In the genomic region with DNA sequence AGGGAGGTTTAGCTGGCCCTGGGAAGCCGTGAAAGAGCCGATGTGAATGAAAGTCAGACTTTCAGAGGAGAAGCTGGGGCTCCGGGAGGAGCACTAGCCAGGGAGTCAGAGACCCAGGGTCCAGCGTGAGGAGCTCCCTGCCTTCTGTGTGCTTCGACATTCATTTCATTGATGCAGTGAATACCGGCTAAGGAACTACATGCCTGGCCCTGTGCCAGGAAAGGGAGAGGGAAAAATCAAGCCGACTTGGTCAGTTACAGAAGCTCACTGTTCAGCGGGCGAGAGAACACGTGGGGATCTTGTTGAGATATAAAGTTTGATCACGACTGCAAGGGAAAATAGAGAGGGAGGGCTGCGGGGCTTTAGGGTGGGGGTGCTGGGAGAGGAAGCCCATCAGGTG, we compare ENCODE assay signal across 11 cellular contexts.
DNase-seq lines count a peak whose midpoint lies in the region; ATAC-seq and TF ChIP-seq lines count a peak whose summit lies in the region.
"Had no signal": no experiment of that assay in that cellular context is flagged by ENCODE, and none has a peak within 500 bp of the region (broad histone marks: within the 10 kb centered on the region; RNA-seq: fewer than 3 reads in every experiment).

No MANE protein-coding gene starts in this region.

- intact Hi-C loops in activated naive CD4-positive, alpha-beta T cell treated with anti-CD3 and anti-CD28 coated beads for 36 hours (cut with micrococcal nuclease) = no loop called here

- CTCF ChIA-PET in activated naive CD4-positive, alpha-beta T cell treated with anti-CD3 and anti-CD28 coated beads, Interleukin-2, amount 10 ng/mL, durations not matched to agents 7 days and 5 days (lab: Charles Lee) = interaction anchor here (0.7 to 2.3 kb wide), 4 partner anchors 11 to 79 kb away, joined by 3 to 5 read pairs (median 3); no protein-coding TSS in a partner anchor
- CTCF ChIA-PET in activated naive CD4-positive, alpha-beta T cell treated with anti-CD3 and anti-CD28 coated beads for 36 hours (lab: Charles Lee) = interaction anchor here (0.6 to 1.7 kb wide), 6 partner anchors 8 to 74 kb away, joined by 3 to 8 read pairs (median 5); no protein-coding TSS in a partner anchor

- H3K4me1 Mint-ChIP-seq in activated naive CD4-positive, alpha-beta T cell treated with anti-CD3 and anti-CD28 coated beads, Interleukin-2, amount 10 ng/mL, durations not matched to agents 7 days and 5 days = peaks cover 83% of the 10 kb centered on the region
- H3K4me1 Mint-ChIP-seq in activated naive CD4-positive, alpha-beta T cell treated with anti-CD3 and anti-CD28 coated beads for 36 hours (ENCODE audit: low read depth) = peaks cover 53% of the 10 kb centered on the region
- H3K4me1 Mint-ChIP-seq in chondrocyte (ENCODE audit: low read depth) = peaks cover 56% of the 10 kb centered on the region
- peaks cover 46% of the 10 kb centered on the region for H3K4me1 Mint-ChIP-seq in stimulated activated memory B cell treated with anti-CD40 and anti-IgM and Interleukin-4, amounts not matched to agents 10 μg/mL and 1 μg/mL and 100 μg/mL, for 72 hours

- in situ Hi-C loops in G401 (cut with HindIII; ENCODE audit: low sequenced_read_pairs) = no loop called here

- H3K36me3 Mint-ChIP-seq in activated naive CD4-positive, alpha-beta T cell treated with anti-CD3 and anti-CD28 coated beads, Interleukin-2, amount 10 ng/mL, durations not matched to agents 7 days and 5 days = peaks cover 7% of the 10 kb centered on the region
- no peaks in the 10 kb centered on the region for H3K36me3 Mint-ChIP-seq in activated naive CD4-positive, alpha-beta T cell treated with anti-CD3 and anti-CD28 coated beads for 36 hours (ENCODE audit: low read depth)
- no peaks in the 10 kb centered on the region for H3K36me3 Mint-ChIP-seq in chondrocyte (ENCODE audit: low read depth)
- H3K36me3 Mint-ChIP-seq in stimulated activated memory B cell treated with anti-CD40 and anti-IgM and Interleukin-4, amounts not matched to agents 10 μg/mL and 1 μg/mL and 100 μg/mL, for 72 hours = no peaks in the 10 kb centered on the region

- no peak for ATAC-seq in stimulated activated memory B cell treated with anti-CD40 and anti-IgM and Interleukin-4, amounts not matched to agents 10 μg/mL and 1 μg/mL and 100 μg/mL, for 72 hours
- no peak for ATAC-seq in GM19452 (IDR thresholded peaks at IDR 0.05; ENCODE audit: unreplicated experiment)

- H3K4me3 Mint-ChIP-seq in activated naive CD4-positive, alpha-beta T cell treated with anti-CD3 and anti-CD28 coated beads, Interleukin-2, amount 10 ng/mL, durations not matched to agents 7 days and 5 days = no peak overlapping the region
- no peak overlapping the region for H3K4me3 Mint-ChIP-seq in activated naive CD4-positive, alpha-beta T cell treated with anti-CD3 and anti-CD28 coated beads for 36 hours
- peak overlapping the region; percentile 33 for H3K4me3 Mint-ChIP-seq in chondrocyte (ENCODE audit: unreplicated experiment)
- no peak overlapping the region for H3K4me3 Mint-ChIP-seq in stimulated activated memory B cell treated with anti-CD40 and anti-IgM and Interleukin-4, amounts not matched to agents 10 μg/mL and 1 μg/mL and 100 μg/mL, for 72 hours

- peaks cover 9% of the 10 kb centered on the region for H3K27me3 Mint-ChIP-seq in activated naive CD4-positive, alpha-beta T cell treated with anti-CD3 and anti-CD28 coated beads, Interleukin-2, amount 10 ng/mL, durations not matched to agents 7 days and 5 days
- H3K27me3 Mint-ChIP-seq in activated naive CD4-positive, alpha-beta T cell treated with anti-CD3 and anti-CD28 coated beads for 36 hours (ENCODE audit: low read depth) = no peaks in the 10 kb centered on the region
- peaks cover 6% of the 10 kb centered on the region for H3K27me3 Mint-ChIP-seq in chondrocyte (ENCODE audit: low read depth)
- no peaks in the 10 kb centered on the region for H3K27me3 Mint-ChIP-seq in stimulated activated memory B cell treated with anti-CD40 and anti-IgM and Interleukin-4, amounts not matched to agents 10 μg/mL and 1 μg/mL and 100 μg/mL, for 72 hours

- DNase-seq in activated naive CD4-positive, alpha-beta T cell treated with anti-CD3 and anti-CD28 coated beads, Interleukin-2, amount 10 ng/mL, durations not matched to agents 7 days and 5 days = no peak
- no peak for DNase-seq in activated naive CD4-positive, alpha-beta T cell treated with anti-CD3 and anti-CD28 coated beads for 36 hours
- DNase-seq in NCI-H2227 (lab: John Stamatoyannopoulos, UW; ENCODE audit: unreplicated experiment) (peak; percentile 67), chondrocyte (ENCODE audit: low spot score) (no peak), G401 (ENCODE audit: low spot score) (no peak)
- no peak for DNase-seq in stimulated activated CD4-positive, alpha-beta T cell treated with anti-CD3 and anti-CD28 coated beads, Interleukin-4, amount 100 ng/mL, for 1 hour
- DNase-seq: activated naive CD4-positive, alpha-beta T cell treated with Interleukin-2 at 50 U/mL for 16 hours; KBM-7; NCI-H2029 treated with DMSO at 0.1 percent for 48 hours had no signal

- no peak for TF ChIP-seq CTCF in chondrocyte (IDR thresholded peaks at IDR 0.05)

- H3K27ac Mint-ChIP-seq in activated naive CD4-positive, alpha-beta T cell treated with anti-CD3 and anti-CD28 coated beads, Interleukin-2, amount 10 ng/mL, durations not matched to agents 7 days and 5 days = peak overlapping the region; percentile 17
- H3K27ac Mint-ChIP-seq in activated naive CD4-positive, alpha-beta T cell treated with anti-CD3 and anti-CD28 coated beads for 36 hours = no peak overlapping the region
- peak overlapping the region; percentile 18 for H3K27ac Mint-ChIP-seq in chondrocyte (ENCODE audit: unreplicated experiment)
- peak overlapping the region; percentile 33 for H3K27ac Mint-ChIP-seq in stimulated activated memory B cell treated with anti-CD40 and anti-IgM and Interleukin-4, amounts not matched to agents 10 μg/mL and 1 μg/mL and 100 μg/mL, for 72 hours

- peaks cover 18% of the 10 kb centered on the region for H3K9me3 Mint-ChIP-seq in activated naive CD4-positive, alpha-beta T cell treated with anti-CD3 and anti-CD28 coated beads, Interleukin-2, amount 10 ng/mL, durations not matched to agents 7 days and 5 days
- no peaks in the 10 kb centered on the region for H3K9me3 Mint-ChIP-seq in activated naive CD4-positive, alpha-beta T cell treated with anti-CD3 and anti-CD28 coated beads for 36 hours
- H3K9me3 Mint-ChIP-seq in chondrocyte (ENCODE audit: low read depth) = no peaks in the 10 kb centered on the region
- no peaks in the 10 kb centered on the region for H3K9me3 Mint-ChIP-seq in stimulated activated memory B cell treated with anti-CD40 and anti-IgM and Interleukin-4, amounts not matched to agents 10 μg/mL and 1 μg/mL and 100 μg/mL, for 72 hours
